ENCODE assay signal across 19 cellular contexts in the genomic region with DNA sequence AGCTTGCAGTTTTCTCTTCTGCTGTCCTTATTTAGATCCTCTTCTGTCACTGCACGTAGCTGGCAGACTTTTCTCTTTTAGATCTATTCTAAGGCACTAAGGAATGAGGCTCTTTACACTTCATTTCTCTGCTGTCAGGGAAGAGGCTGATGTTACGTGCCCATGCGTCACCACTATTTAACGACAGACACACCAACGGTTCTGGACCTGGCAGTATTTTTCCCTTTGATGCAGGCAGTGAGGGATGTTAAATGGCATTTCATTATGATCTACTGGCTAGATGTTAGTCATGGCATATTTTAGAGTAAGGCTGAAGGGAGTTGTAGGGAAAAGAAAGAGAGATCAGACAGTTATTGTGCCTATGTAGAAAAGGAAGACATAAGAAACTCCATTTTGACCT. TPM values are rescaled to one million over a fixed set of nuclear protein-coding genes. Genes with fewer than 3 reads are reported as not detected.
DNase-seq lines count a peak whose midpoint lies in the region; ATAC-seq, FAIRE-seq and TF ChIP-seq lines count a peak whose summit lies in the region.
"Had no signal": no experiment of that assay in that cellular context is flagged by ENCODE, and none has a peak within 500 bp of the region (broad histone marks: within the 10 kb centered on the region; RNA-seq: fewer than 3 reads in every experiment).

No MANE protein-coding gene starts in this region.

- no peaks in the 10 kb centered on the region for H4K20me1 ChIP-seq in IMR-90 (ENCODE audit: insufficient read depth, low read length)
- H4K20me1 ChIP-seq: BLaER1 treated with 17β-estradiol and CSF1 and Interleukin-3, amounts not matched to agents 10 nM and 100 nM had no signal

- H3K9me3 Mint-ChIP-seq in activated CD8-positive, alpha-beta T cell treated with anti-CD3 and anti-CD28 coated beads for 36 hours = no peaks in the 10 kb centered on the region

- no peak overlapping the region for H2BK15ac ChIP-seq in IMR-90 (ENCODE audit: low read depth, low read length)

- H2AFZ ChIP-seq in IMR-90 (replicated peaks; ENCODE audit: low read length, poor library complexity) = no peak overlapping the region
- H2AFZ ChIP-seq: GM23248 had no signal

- no peak overlapping the region for H3K23ac ChIP-seq in IMR-90 (ENCODE audit: low read depth, low read length)

- no peak overlapping the region for H2AK5ac ChIP-seq in IMR-90 (ENCODE audit: low read depth, low read length)

- POLR2A ChIA-PET in IMR-90 (lab: Charles Lee; ENCODE audit: unreplicated experiment) = no interaction called here
- POLR2A ChIA-PET in activated CD8-positive, alpha-beta T cell treated with anti-CD3 and anti-CD28 coated beads for 36 hours (lab: Charles Lee) = no interaction called here

- TF ChIP-seq POLR2A in IMR-90 (IDR thresholded peaks at IDR 0.05; ENCODE audit: low read depth, low read length) (no peak), spleen (IDR thresholded peaks at IDR 0.05) (no peak), H54 (IDR thresholded peaks at IDR 0.05; ENCODE audit: low read depth, low read length) (no peak)

- CTCF ChIA-PET in IMR-90 (lab: Yijun Ruan, JAX) = no interaction called here
- CTCF ChIA-PET in activated CD8-positive, alpha-beta T cell treated with anti-CD3 and anti-CD28 coated beads for 36 hours (lab: Charles Lee) = interaction anchor here (1.2 kb wide), 1 partner anchor 67 kb away, joined by 3 read pairs; no protein-coding TSS in a partner anchor

- no peaks in the 10 kb centered on the region for H3K79me1 ChIP-seq in IMR-90 (ENCODE audit: low read depth in 1 of 2, low read length in 2 of 2)

- H3K4me1 ChIP-seq in IMR-90 (ENCODE audit: control insufficient read depth, insufficient read depth, low read length) (0 out of 2 replicates have a peak, but pooled peaks cover 1% of the 10 kb centered on the region), spleen (peaks cover 0 to 25% (median 14%) of the 10 kb centered on the region in 6 donors)
- H3K4me1 ChIP-seq: A549, HAP-1 had no signal

- H2AK9ac ChIP-seq in IMR-90 (replicated peaks; ENCODE audit: low read depth, low read length, poor library complexity) = no peak overlapping the region

- H3K9me1 ChIP-seq in IMR-90 (ENCODE audit: insufficient read depth, low read length) = no peaks in the 10 kb centered on the region

- H3K27me3 Mint-ChIP-seq in activated CD8-positive, alpha-beta T cell treated with anti-CD3 and anti-CD28 coated beads for 36 hours = peaks cover 15% of the 10 kb centered on the region

- no peak overlapping the region for H4K8ac ChIP-seq in IMR-90 (ENCODE audit: low read depth in 2 of 2, low read length in 2 of 2)

- ATAC-seq in IMR-90 (ENCODE audit: low read depth) = no peak; the same call in 1 of the 2 replicates
- ATAC-seq in activated CD8-positive, alpha-beta T cell treated with anti-CD3 and anti-CD28 coated beads for 36 hours = no peak
- ATAC-seq: GM12878 had no signal

- H2BK120ac ChIP-seq in IMR-90 (ENCODE audit: low read depth, low read length) = no peak overlapping the region

- no peak overlapping the region for H3K4me2 ChIP-seq in IMR-90 (ENCODE audit: low read depth, low read length)
- H3K4me2 ChIP-seq: A549; BLaER1 treated with 17β-estradiol and CSF1 and Interleukin-3, amounts not matched to agents 10 nM and 100 nM had no signal

- H3K36me3 ChIP-seq in IMR-90 (ENCODE audit: control insufficient read depth, insufficient read depth, low read length) = no peaks in the 10 kb centered on the region
- no peaks in the 10 kb centered on the region for H3K36me3 ChIP-seq in spleen
- H3K36me3 ChIP-seq: BLaER1 treated with 17β-estradiol and CSF1 and Interleukin-3, amounts not matched to agents 10 nM and 100 nM; HAP-1 had no signal

- H3K4me1 Mint-ChIP-seq in activated CD8-positive, alpha-beta T cell treated with anti-CD3 and anti-CD28 coated beads for 36 hours (ENCODE audit: low read depth) = no peaks in the 10 kb centered on the region
- H3K4me1 Mint-ChIP-seq: CD4-positive, CD25-positive, alpha-beta regulatory T cell; IgD-negative memory B cell had no signal

- H3K4me3 Mint-ChIP-seq in activated CD8-positive, alpha-beta T cell treated with anti-CD3 and anti-CD28 coated beads for 36 hours = no peak overlapping the region
- H3K4me3 Mint-ChIP-seq: CD4-positive, CD25-positive, alpha-beta regulatory T cell; IgD-negative memory B cell had no signal

- no peak overlapping the region for H3K18ac ChIP-seq in IMR-90 (ENCODE audit: low read depth, low read length)

- H3K4ac ChIP-seq in IMR-90 (ENCODE audit: low read depth, low read length) = no peak overlapping the region

- no peaks in the 10 kb centered on the region for H3K9me3 ChIP-seq in IMR-90 (ENCODE audit: control insufficient read depth, insufficient read depth, low read length)
- H3K9me3 ChIP-seq in spleen = no peaks in the 10 kb centered on the region
- H3K9me3 ChIP-seq: A549, HAP-1 had no signal

- no TSS peak for BruUV-seq in IMR-90 (replicated peaks; lab: Mats Ljungman, UMichigan)

- H3K9ac ChIP-seq in IMR-90 (ENCODE audit: low read depth, low read length) = no peak overlapping the region
- H3K9ac ChIP-seq: BLaER1 treated with 17β-estradiol and CSF1 and Interleukin-3, amounts not matched to agents 10 nM and 100 nM; GM23248 had no signal

- no peak overlapping the region for H4K5ac ChIP-seq in IMR-90 (ENCODE audit: low read depth, low read length)

- no peak overlapping the region for H3K56ac ChIP-seq in IMR-90 (ENCODE audit: extremely low read depth, insufficient read depth, low read length)

- no peak overlapping the region for H3K27ac ChIP-seq in IMR-90 (ENCODE audit: insufficient read depth, low read length)
- H3K27ac ChIP-seq in spleen = peak overlapping the region in 5 of 8 donors; percentile 12 to 60 (median 55)
- H3K27ac ChIP-seq: A549; BLaER1 treated with 17β-estradiol and CSF1 and Interleukin-3, amounts not matched to agents 10 nM and 100 nM; GM23248 had no signal

- peaks cover 2% of the 10 kb centered on the region; the same call in 1 of the 2 replicates for H3K27me3 ChIP-seq in IMR-90 (ENCODE audit: control insufficient read depth, insufficient read depth, low read length)
- no peaks in the 10 kb centered on the region for H3K27me3 ChIP-seq in spleen (replicated peaks in 1 of 7)
- H3K27me3 ChIP-seq: BLaER1 treated with 17β-estradiol and CSF1 and Interleukin-3, amounts not matched to agents 10 nM and 100 nM had no signal

- in situ Hi-C loops in IMR-90 (cut with MboI; ENCODE audit: low sequenced_read_pairs) = no loop called here

- FAIRE-seq in H54 (lab: Jason Lieb, UNC) = no peak
- FAIRE-seq: A549, GM12878, GM18507 had no signal

- H3K14ac ChIP-seq in IMR-90 (replicated peaks; ENCODE audit: low read depth, low read length) = no peak overlapping the region

- no peak overlapping the region for H2BK5ac ChIP-seq in IMR-90 (ENCODE audit: low read depth, low read length, poor library complexity, severe bottlenecking)

- dilution Hi-C loops in IMR-90 (cut with HindIII; ENCODE audit: low sequenced_read_pairs, unreplicated experiment) = no loop called here

- intact Hi-C loops in IMR-90 (cut with micrococcal nuclease) (no loop called here), spleen (cut with DNase I; ENCODE audit: low total_unique reads) (no loop called here)
- intact Hi-C loops in activated CD8-positive, alpha-beta T cell treated with anti-CD3 and anti-CD28 coated beads for 36 hours (cut with micrococcal nuclease) = no loop called here

- H3K4me3 ChIP-seq in IMR-90 (ENCODE audit: insufficient read depth, low read depth, low read length) (no peak overlapping the region), spleen (no peak overlapping the region)
- H3K4me3 ChIP-seq: A549; BLaER1 treated with 17β-estradiol and CSF1 and Interleukin-3, amounts not matched to agents 10 nM and 100 nM; GM12878; GM23248; HAP-1 had no signal

- no peak for TF ChIP-seq CTCF in IMR-90 (conservative IDR thresholded peaks at IDR 0.05; ENCODE audit: low read depth, low read length)
- TF ChIP-seq CTCF in spleen (IDR thresholded peaks at IDR 0.05 in 8 of 11, conservative IDR thresholded peaks at IDR 0.05 in 3 of 11) = no peak
- TF ChIP-seq CTCF in activated CD8-positive, alpha-beta T cell treated with anti-CD3 and anti-CD28 coated beads for 36 hours (IDR thresholded peaks at IDR 0.05) = no peak

- no peak for TF ChIP-seq RAD21 in IMR-90 (IDR thresholded peaks at IDR 0.05; ENCODE audit: low read length)

- H3K36me3 Mint-ChIP-seq in activated CD8-positive, alpha-beta T cell treated with anti-CD3 and anti-CD28 coated beads for 36 hours (ENCODE audit: low read depth) = no peaks in the 10 kb centered on the region
- H3K36me3 Mint-ChIP-seq: CD4-positive, CD25-positive, alpha-beta regulatory T cell had no signal

- H3K27ac Mint-ChIP-seq in activated CD8-positive, alpha-beta T cell treated with anti-CD3 and anti-CD28 coated beads for 36 hours = no peak overlapping the region
- H3K27ac Mint-ChIP-seq: CD4-positive, CD25-positive, alpha-beta regulatory T cell; IgD-negative memory B cell had no signal

- H2BK20ac ChIP-seq in IMR-90 (ENCODE audit: low read depth, low read length) = no peak overlapping the region

- 20% methylated on average over 1 of the region's 5 CpGs; no CpG with 5 or more reads in 1 of the 2 experiments for WGBS in IMR-90 (ENCODE audit: extremely low coverage in 2 of 2, insufficient read length in 1 of 2), 2 experiments
- WGBS in spleen, 5 donors = 51 to 63% (median 54%) methylated on average over 5 of the region's 5 CpGs

- H4K91ac ChIP-seq in IMR-90 (ENCODE audit: insufficient read depth, low read depth, low read length) = no peak overlapping the region

- DNase-seq in IMR-90 = peak; percentile 19
- DNase-seq in astrocyte of the hippocampus (ENCODE audit: low read depth, low spot score) = peak; percentile 42
- peak; percentile 46 for DNase-seq in left kidney (ENCODE audit: low read depth, low spot score)
- DNase-seq in spleen = no peak
- no peak for DNase-seq in AG08395 (ENCODE audit: low spot score)
- DNase-seq in activated CD8-positive, alpha-beta T cell treated with anti-CD3 and anti-CD28 coated beads for 36 hours = no peak
- DNase-seq in H54 (ENCODE audit: insufficient read length, low spot score) = no peak
- no peak for DNase-seq in stimulated activated CD4-positive, alpha-beta T cell treated with anti-CD3 and anti-CD28 coated beads, Interleukin-2, amount 100 ng/mL, for 24 hours
- DNase-seq: AML-193; CD4-positive, CD25-positive, alpha-beta regulatory T cell; DMS53; GM23248; KG1 had no signal

RNA-seq across cellular contexts. Expression of a gene that starts 8.2 kb away (rescaled TPM):
- total RNA-seq in IMR-90 (2012; rRNA removed) (0.28 TPM in 1 of 2 replicates, not detected in the other), spleen (100 to 1,000 TPM in 3 of 7 donors, 10 to 100 TPM in 4; 21.5 to 147 (median 98.5) TPM)
- polyA plus RNA-seq in IMR-90 (2012; rRNA removed) (0.09 and 0.27 TPM in 2 replicates), spleen (10 to 100 TPM in 2 of 3 donors, 1 to 10 TPM in 1; 8.7 to 45.4 (median 17.2) TPM)
- polyA plus RNA-seq in IMR-90 (2012; cell fraction: cytosol; rRNA removed) = 0.13 and 0.51 TPM in 2 replicates
- polyA plus RNA-seq in IMR-90 (2012; cell fraction: nucleus; rRNA removed; ENCODE audit: low replicate concordance) = 0.49 and 0.89 TPM in 2 replicates
- total RNA-seq in activated CD8-positive, alpha-beta T cell treated with anti-CD3 and anti-CD28 coated beads for 36 hours = not detected
- total RNA-seq: GM12878, GM23248 had no signal
- polyA plus RNA-seq: A549; CD4-positive, CD25-positive, alpha-beta regulatory T cell; GM23248; IgD-negative memory B cell had no signal

Comparison
In these comparisons a context has a peak if more than half of its experiments do, and no peak if none do; other contexts are left out.
1. DNase-seq: peak in IMR-90 (single experiment), astrocyte of the hippocampus (single experiment) and left kidney (single experiment); none in spleen (single experiment), AG08395 (single experiment), activated CD8-positive, alpha-beta T cell treated with anti-CD3 and anti-CD28 coated beads for 36 hours (single experiment), H54 (single experiment) and stimulated activated CD4-positive, alpha-beta T cell treated with anti-CD3 and anti-CD28 coated beads, Interleukin-2, amount 100 ng/mL, for 24 hours (0 of 2).
2. RNA of a gene that starts 8.2 kb away (total RNA-seq): 21.5 to 147 TPM in spleen; 0.28 TPM in IMR-90 and not detected in activated CD8-positive, alpha-beta T cell treated with anti-CD3 and anti-CD28 coated beads for 36 hours; every median in the first group is over 10 times any median in the second.